ENCODE assay signal across 9 cellular contexts in genomic region chr19:28468701-28469459, GRCh38.
DNase-seq lines count a peak whose midpoint lies in the region; ATAC-seq and TF ChIP-seq lines count a peak whose summit lies in the region.
"Had no signal": no experiment of that assay in that cellular context is flagged by ENCODE, and none has a peak within 500 bp of the region (broad histone marks: within the 10 kb centered on the region; RNA-seq: fewer than 3 reads in every experiment).

No MANE protein-coding gene starts in this region.

- H3K4me2 ChIP-seq in mammary epithelial cell (ENCODE audit: insufficient read depth, low read depth, low read length) = peak overlapping the region; percentile 44

- TF ChIP-seq CTCF in mammary epithelial cell (conservative IDR thresholded peaks at IDR 0.05 in 1 of 2, IDR thresholded peaks at IDR 0.05 in 1 of 2; ENCODE audit: extremely low read depth in 1 of 2, insufficient read depth in 1 of 2, low read depth in 1 of 2, low read length in 2 of 2) (peak in 1 of 2 donors; percentile 5), breast epithelium (IDR thresholded peaks at IDR 0.05) (no peak)
- TF ChIP-seq CTCF in activated CD8-positive, alpha-beta T cell treated with anti-CD3 and anti-CD28 coated beads for 36 hours (IDR thresholded peaks at IDR 0.05) = no peak

- H3K4me1 ChIP-seq in mammary epithelial cell (ENCODE audit: insufficient read depth, low read length) = peaks cover 29% of the 10 kb centered on the region
- H3K4me1 ChIP-seq in breast epithelium = peaks cover 0 to 7% of the 10 kb centered on the region in 2 donors
- peaks cover 52% of the 10 kb centered on the region for H3K4me1 ChIP-seq in thymus (ENCODE audit: control insufficient read depth, insufficient read depth, low read length)

- H3K27me3 ChIP-seq in mammary epithelial cell (ENCODE audit: insufficient read depth, low read length) (no peaks in the 10 kb centered on the region), breast epithelium (peaks cover 0 to 4% of the 10 kb centered on the region in 2 donors), thymus (ENCODE audit: control insufficient read depth, insufficient read depth) (no peaks in the 10 kb centered on the region)

- no peak overlapping the region for H3K27ac Mint-ChIP-seq in activated CD8-positive, alpha-beta T cell treated with anti-CD3 and anti-CD28 coated beads for 36 hours

- POLR2A ChIA-PET in activated CD8-positive, alpha-beta T cell treated with anti-CD3 and anti-CD28 coated beads for 36 hours (lab: Charles Lee) = interaction anchor here (1.2 kb wide), 1 partner anchor 675 kb away, joined by 3 read pairs; no protein-coding TSS in a partner anchor

- WGBS in mammary epithelial cell (ENCODE audit: low coverage, missing lambda C conversion rate) = 7% methylated on average over 16 of the region's 17 CpGs
- WGBS in thymus = 3% methylated on average over 17 of the region's 17 CpGs

- no peak overlapping the region for H3K4me3 Mint-ChIP-seq in activated CD8-positive, alpha-beta T cell treated with anti-CD3 and anti-CD28 coated beads for 36 hours

- no peaks in the 10 kb centered on the region for H3K36me3 ChIP-seq in mammary epithelial cell (ENCODE audit: insufficient read depth, low read length)
- H3K36me3 ChIP-seq in breast epithelium = no peaks in the 10 kb centered on the region
- no peaks in the 10 kb centered on the region for H3K36me3 ChIP-seq in thymus (ENCODE audit: control insufficient read depth, insufficient read depth)

- H3K27ac ChIP-seq in mammary epithelial cell (ENCODE audit: insufficient read depth, low read depth, low read length) (no peak overlapping the region), breast epithelium (no peak overlapping the region), thymus (ENCODE audit: low read depth) (peak overlapping the region; percentile 64)

- no peaks in the 10 kb centered on the region for H4K20me1 ChIP-seq in mammary epithelial cell (ENCODE audit: insufficient read depth, low read length)

- H3K79me2 ChIP-seq in mammary epithelial cell (ENCODE audit: insufficient read depth, low read length) = no peaks in the 10 kb centered on the region

- TF ChIP-seq POLR2A in breast epithelium (IDR thresholded peaks at IDR 0.05) = no peak

- peaks cover 24% of the 10 kb centered on the region for H3K4me1 Mint-ChIP-seq in activated CD8-positive, alpha-beta T cell treated with anti-CD3 and anti-CD28 coated beads for 36 hours (ENCODE audit: low read depth)

- BruUV-seq in mammary epithelial cell (replicated peaks; lab: Mats Ljungman, UMichigan) = no TSS peak

- dilution Hi-C loops in mammary epithelial cell (cut with HindIII; ENCODE audit: low sequenced_read_pairs) = loop anchor here (25.0 kb wide), 1 partner anchor 243 kb away; no protein-coding TSS in a partner anchor

- intact Hi-C loops in mammary epithelial cell (cut with micrococcal nuclease) (loop anchor here (10.0 kb wide), 1 partner anchor 494 kb away; no protein-coding TSS in a partner anchor), breast epithelium (cut with DNase I; ENCODE audit: low total_unique reads) (no loop called here)
- intact Hi-C loops in activated CD8-positive, alpha-beta T cell treated with anti-CD3 and anti-CD28 coated beads for 36 hours (cut with micrococcal nuclease) = loop anchor here (5.0 kb wide), 2 partner anchors 238 to 408 kb away; no protein-coding TSS in a partner anchor

- ATAC-seq in activated CD8-positive, alpha-beta T cell treated with anti-CD3 and anti-CD28 coated beads for 36 hours = peak; percentile 76
- no peak for ATAC-seq in HG03175 (IDR thresholded peaks at IDR 0.05; ENCODE audit: unreplicated experiment)
- ATAC-seq in GM18861 (IDR thresholded peaks at IDR 0.05; ENCODE audit: unreplicated experiment) = no peak

- CTCF ChIA-PET in mammary epithelial cell (lab: Charles Lee; ENCODE audit: low non-redundant PET) = interaction anchor here (0.6 to 0.7 kb wide), 4 partner anchors 235 to 310 kb away, joined by 3 to 5 read pairs (median 4); no protein-coding TSS in a partner anchor
- CTCF ChIA-PET in activated CD8-positive, alpha-beta T cell treated with anti-CD3 and anti-CD28 coated beads for 36 hours (lab: Charles Lee) = interaction anchor here (0.7 to 4.1 kb wide), 9 partner anchors 9 to 410 kb away, joined by 3 to 40 read pairs (median 3); no protein-coding TSS in a partner anchor

- H3K4me3 ChIP-seq in mammary epithelial cell (replicated peaks in 1 of 3; ENCODE audit: insufficient read depth in 1 of 3, low read depth in 2 of 3, low read length in 3 of 3) = no peak overlapping the region
- no peak overlapping the region for H3K4me3 ChIP-seq in breast epithelium
- H3K4me3 ChIP-seq in thymus (ENCODE audit: low read length) = peak overlapping the region; percentile 0
- H3K4me3 ChIP-seq: lung had no signal

- H2AFZ ChIP-seq in mammary epithelial cell (ENCODE audit: low read depth, low read length) = peak overlapping the region; percentile 78

- DNase-seq in mammary epithelial cell (no peak), breast epithelium (ENCODE audit: low spot score in 2 of 2) (no peak), islet precursor cell (peak; percentile 71), midbrain (lab: John Stamatoyannopoulos, UW) (no peak)
- DNase-seq in activated CD8-positive, alpha-beta T cell treated with anti-CD3 and anti-CD28 coated beads for 36 hours = peak; percentile 44

- in situ Hi-C loops in mammary epithelial cell (cut with MboI; ENCODE audit: low sequenced_read_pairs in 2 of 2) = loop anchor here in 1 of 2 donors (5.0 kb wide), 1 partner anchor 243 kb away; no protein-coding TSS in a partner anchor

- H3K9me3 Mint-ChIP-seq in activated CD8-positive, alpha-beta T cell treated with anti-CD3 and anti-CD28 coated beads for 36 hours = no peaks in the 10 kb centered on the region

- no peaks in the 10 kb centered on the region for H3K27me3 Mint-ChIP-seq in activated CD8-positive, alpha-beta T cell treated with anti-CD3 and anti-CD28 coated beads for 36 hours

- no peaks in the 10 kb centered on the region for H3K36me3 Mint-ChIP-seq in activated CD8-positive, alpha-beta T cell treated with anti-CD3 and anti-CD28 coated beads for 36 hours (ENCODE audit: low read depth)

- no peaks in the 10 kb centered on the region for H3K9me3 ChIP-seq in mammary epithelial cell (replicated peaks; ENCODE audit: insufficient read depth, low read length)
- H3K9me3 ChIP-seq in breast epithelium = no peaks in the 10 kb centered on the region
- no peaks in the 10 kb centered on the region for H3K9me3 ChIP-seq in thymus (ENCODE audit: control insufficient read depth)

- no peak overlapping the region for H3K9ac ChIP-seq in mammary epithelial cell (ENCODE audit: insufficient read depth, low read length)

Comparison
In these comparisons a context has a peak if more than half of its experiments do, and no peak if none do; other contexts are left out.
1. DNase-seq: peak in activated CD8-positive, alpha-beta T cell treated with anti-CD3 and anti-CD28 coated beads for 36 hours (single experiment) and islet precursor cell (single experiment); none in mammary epithelial cell (single experiment), breast epithelium (0 of 2) and midbrain (single experiment).